8 cellular contexts compared by ENCODE assay signal in genomic region chr2:154375625-154376020, GRCh38.
DNase-seq lines count a peak whose midpoint lies in the region; ATAC-seq and TF ChIP-seq lines count a peak whose summit lies in the region.

No MANE protein-coding gene starts in this region.

- H3K9me3 ChIP-seq in right lobe of liver, result no peaks in the 10 kb centered on the region

- H3K27ac Mint-ChIP-seq in activated CD8-positive, alpha-beta memory T cell treated with anti-CD3 and anti-CD28 coated beads, Interleukin-2, amount 10 ng/mL, durations not matched to agents 7 days and 5 days, result no peak overlapping the region

- H3K4me3 ChIP-seq in right lobe of liver, result no peak overlapping the region

- H3K4me1 ChIP-seq in right lobe of liver, result no peaks in the 10 kb centered on the region

- ATAC-seq in right lobe of liver, result peak; percentile 49 to 74 (median 61)
- ATAC-seq in HG03045 (IDR thresholded peaks at IDR 0.05; ENCODE audit: unreplicated experiment), result no peak
- ATAC-seq in activated CD8-positive, alpha-beta memory T cell treated with anti-CD3 and anti-CD28 coated beads, Interleukin-2, amount 10 ng/mL, durations not matched to agents 7 days and 5 days, result no peak
- ATAC-seq in HG02759 (IDR thresholded peaks at IDR 0.05; ENCODE audit: unreplicated experiment), result no peak

- no peaks in the 10 kb centered on the region for H3K9me3 Mint-ChIP-seq in activated CD8-positive, alpha-beta memory T cell treated with anti-CD3 and anti-CD28 coated beads, Interleukin-2, amount 10 ng/mL, durations not matched to agents 7 days and 5 days (ENCODE audit: low read depth)

- no peak overlapping the region for H3K4me3 Mint-ChIP-seq in activated CD8-positive, alpha-beta memory T cell treated with anti-CD3 and anti-CD28 coated beads, Interleukin-2, amount 10 ng/mL, durations not matched to agents 7 days and 5 days

- CTCF ChIA-PET in activated CD8-positive, alpha-beta memory T cell treated with anti-CD3 and anti-CD28 coated beads, Interleukin-2, amount 10 ng/mL, durations not matched to agents 7 days and 5 days (lab: Charles Lee), result no interaction called here

- no peaks in the 10 kb centered on the region for H3K27me3 Mint-ChIP-seq in activated CD8-positive, alpha-beta memory T cell treated with anti-CD3 and anti-CD28 coated beads, Interleukin-2, amount 10 ng/mL, durations not matched to agents 7 days and 5 days

- intact Hi-C loops in right lobe of liver (cut with DNase I), result no loop called here

- TF ChIP-seq POLR2A in right lobe of liver (IDR thresholded peaks at IDR 0.05), result no peak

- no peaks in the 10 kb centered on the region for H3K36me3 ChIP-seq in right lobe of liver

- no peaks in the 10 kb centered on the region for H3K4me1 Mint-ChIP-seq in activated CD8-positive, alpha-beta memory T cell treated with anti-CD3 and anti-CD28 coated beads, Interleukin-2, amount 10 ng/mL, durations not matched to agents 7 days and 5 days

- no peaks in the 10 kb centered on the region for H3K36me3 Mint-ChIP-seq in activated CD8-positive, alpha-beta memory T cell treated with anti-CD3 and anti-CD28 coated beads, Interleukin-2, amount 10 ng/mL, durations not matched to agents 7 days and 5 days

- DNase-seq in NCI-H2029 (lab: John Stamatoyannopoulos, UW) (peak; percentile 55), NCI-H2029 treated with DMSO at 0.1 percent for 48 hours (lab: John Stamatoyannopoulos, UW) (no peak), NCI-H2227 treated with DMSO at 0.1 percent for 48 hours (lab: John Stamatoyannopoulos, UW) (peak; percentile 84), astrocyte of the hippocampus (ENCODE audit: low read depth, low spot score) (peak; percentile 65), right lobe of liver (no peak)
- no peak for DNase-seq in activated CD8-positive, alpha-beta memory T cell treated with anti-CD3 and anti-CD28 coated beads, Interleukin-2, amount 10 ng/mL, durations not matched to agents 7 days and 5 days

- TF ChIP-seq CTCF in right lobe of liver (IDR thresholded peaks at IDR 0.05), result peak in 3 of 4 donors; percentile 40 to 41 (median 40)

- H3K27me3 ChIP-seq in right lobe of liver, result peaks cover 0 to 4% of the 10 kb centered on the region in 2 donors

- H3K27ac ChIP-seq in right lobe of liver, result no peak overlapping the region

- WGBS in right lobe of liver (ENCODE audit: insufficient coverage, low coverage, low lambda C conversion rate, missing lambda C conversion rate), result 6% methylated on average over 8 of the region's 8 CpGs

Comparison
In these comparisons a context has a peak if more than half of its experiments do, and no peak if none do; other contexts are left out.
1. DNase-seq: peak in NCI-H2029 (single experiment), NCI-H2227 treated with DMSO at 0.1 percent for 48 hours (single experiment) and astrocyte of the hippocampus (single experiment); none in NCI-H2029 treated with DMSO at 0.1 percent for 48 hours (single experiment), right lobe of liver (0 of 3) and activated CD8-positive, alpha-beta memory T cell treated with anti-CD3 and anti-CD28 coated beads, Interleukin-2, amount 10 ng/mL, durations not matched to agents 7 days and 5 days (single experiment).
2. ATAC-seq: peak in right lobe of liver (4 of 4); none in HG03045 (single experiment), activated CD8-positive, alpha-beta memory T cell treated with anti-CD3 and anti-CD28 coated beads, Interleukin-2, amount 10 ng/mL, durations not matched to agents 7 days and 5 days (single experiment) and HG02759 (single experiment).